Comparison of ENCODE assay signal across 9 cellular contexts in genomic region chr18:43061318-43061717, GRCh38. TPM values are rescaled to one million over a fixed set of nuclear protein-coding genes. Genes with fewer than 3 reads are reported as not detected.
"Had no signal": no experiment of that assay in that cellular context is flagged by ENCODE, and none has a peak within 500 bp of the region (broad histone marks: within the 10 kb centered on the region; RNA-seq: fewer than 3 reads in every experiment).

No MANE protein-coding gene starts in this region.

- H3K4me3 Mint-ChIP-seq: HFFc6 had no signal

- H3K36me3 Mint-ChIP-seq: IgD-negative memory B cell had no signal

- DNase-seq: GM23248, GOT3, HFFc6, KBM-7 had no signal

- H3K9me3 ChIP-seq: HAP-1 had no signal

- H3K27me3 Mint-ChIP-seq: IgD-negative memory B cell had no signal

- H3K4me1 Mint-ChIP-seq: IgD-negative memory B cell had no signal

- ATAC-seq: HCT116 had no signal

- H2AFZ ChIP-seq: GM23248 had no signal

- H3K36me3 ChIP-seq: HAP-1 had no signal

- H3K4me3 ChIP-seq: GM23248, HAP-1 had no signal

- H3K4me2 ChIP-seq: KMS-11 had no signal

- H3K27ac Mint-ChIP-seq: HFFc6, IgD-negative memory B cell had no signal

- H3K27ac ChIP-seq: GM23248, KMS-11 had no signal

- H3K9ac ChIP-seq: GM23248, KMS-11 had no signal

- H3K4me1 ChIP-seq: HAP-1 had no signal

RNA-seq across cellular contexts. Expression of gene RIT2, which starts 54.2 kb away (rescaled TPM):
- total RNA-seq: GM23248, HFFc6, HT-29 had no signal
